Comparison of ENCODE assay signal across 31 cellular contexts in the genomic region with DNA sequence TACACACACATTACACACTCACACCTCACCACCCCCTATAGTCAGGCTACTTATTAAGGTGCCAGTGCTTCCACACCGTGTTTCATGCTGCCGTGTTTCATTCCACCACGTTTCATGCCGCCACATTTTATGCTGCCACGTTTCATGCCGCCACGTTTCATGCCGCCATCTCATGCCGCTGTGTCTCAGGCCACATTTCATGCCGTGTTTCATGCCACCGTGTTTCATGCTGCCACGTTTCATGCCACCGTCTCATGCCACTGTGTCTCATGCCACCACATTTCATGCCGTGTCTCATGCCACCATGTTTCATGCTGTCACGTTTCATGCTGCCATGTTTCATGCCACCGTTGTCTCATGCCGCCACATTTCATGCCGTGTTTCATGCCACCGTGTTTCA.
"Had no signal": no experiment of that assay in that cellular context is flagged by ENCODE, and none has a peak within 500 bp of the region (broad histone marks: within the 10 kb centered on the region; RNA-seq: fewer than 3 reads in every experiment).

No MANE protein-coding gene starts in this region.

- H3K36me3 ChIP-seq: gastrocnemius medialis had no signal

- DNase-seq: activated CD4-positive, alpha-beta T cell treated with anti-CD3 and anti-CD28 coated beads for 1 hour; activated CD4-positive, alpha-beta T cell treated with anti-CD3 and anti-CD28 coated beads for 48 hours; activated CD4-positive, alpha-beta T cell treated with anti-CD3 and anti-CD28 coated beads, Interleukin-2, amount 50 U/mL, for 1 hour; activated CD4-positive, alpha-beta T cell treated with anti-CD3 and anti-CD28 coated beads, Interleukin-2, amount 50 U/mL, for 48 hours; activated CD8-positive, alpha-beta memory T cell treated with anti-CD3 and anti-CD28 coated beads for 24 hours; activated CD8-positive, alpha-beta T cell treated with anti-CD3 and anti-CD28 coated beads for 36 hours; activated effector memory CD4-positive, alpha-beta T cell treated with Interleukin-2 at 50 U/mL for 16 hours; activated gamma-delta T cell treated with Interleukin-2 at 50 U/mL for 16 hours; activated naive CD4-positive, alpha-beta T cell treated with Interleukin-2 at 50 U/mL for 16 hours; activated naive CD8-positive, alpha-beta T cell treated with anti-CD3 and anti-CD28 coated beads, Interleukin-2, amount 10 ng/mL, durations not matched to agents 7 days and 5 days; activated T-cell treated with anti-CD3 and anti-CD28 coated beads, Interleukin-2, amount 50 U/mL, for 4 hours; brain microvascular endothelial cell; dorsolateral prefrontal cortex; effector memory CD4-positive, alpha-beta T cell; endodermal cell; erythroblast; foreskin keratinocyte; gastrocnemius medialis; heart right ventricle; T-helper 2 cell had no signal

- H3K4me1 ChIP-seq: ascending aorta, esophagus muscularis mucosa, foreskin keratinocyte, gastrocnemius medialis had no signal

- H3K27me3 ChIP-seq: ascending aorta, brain microvascular endothelial cell, dorsolateral prefrontal cortex, esophagus muscularis mucosa, foreskin keratinocyte, gastrocnemius medialis, heart right ventricle had no signal

- H3K27ac Mint-ChIP-seq: activated CD8-positive, alpha-beta T cell treated with anti-CD3 and anti-CD28 coated beads for 36 hours; activated naive CD4-positive, alpha-beta T cell treated with anti-CD3 and anti-CD28 coated beads, Interleukin-2, amount 50 U/mL, for 72 hours; activated naive CD8-positive, alpha-beta T cell treated with anti-CD3 and anti-CD28 coated beads, Interleukin-2, amount 10 ng/mL, durations not matched to agents 7 days and 5 days; activated T-helper 17 cell treated with anti-CD3 and anti-CD28 coated beads, Interleukin-2, amount 50 U/mL, for 72 hours; dendritic cell treated with granulocyte-macrophage colony-stimulating factor and Interleukin-4, amounts not matched to agents 40 ng/mL and 50 ng/mL, for 4 days; endodermal cell; WTC11 had no signal

- H3K4me3 ChIP-seq: ascending aorta, coronary artery, dorsolateral prefrontal cortex, esophagus muscularis mucosa, gastrocnemius medialis, heart right ventricle had no signal

- H3K27me3 Mint-ChIP-seq: activated CD8-positive, alpha-beta T cell treated with anti-CD3 and anti-CD28 coated beads for 36 hours; activated naive CD8-positive, alpha-beta T cell treated with anti-CD3 and anti-CD28 coated beads, Interleukin-2, amount 10 ng/mL, durations not matched to agents 7 days and 5 days; activated T-helper 17 cell treated with anti-CD3 and anti-CD28 coated beads, Interleukin-2, amount 50 U/mL, for 72 hours; central memory CD8-positive, alpha-beta T cell; dendritic cell treated with granulocyte-macrophage colony-stimulating factor and Interleukin-4, amounts not matched to agents 40 ng/mL and 50 ng/mL, for 4 days had no signal

- H3K4me1 Mint-ChIP-seq: activated naive CD8-positive, alpha-beta T cell treated with anti-CD3 and anti-CD28 coated beads, Interleukin-2, amount 10 ng/mL, durations not matched to agents 7 days and 5 days; activated T-helper 17 cell treated with anti-CD3 and anti-CD28 coated beads, Interleukin-2, amount 50 U/mL, for 72 hours; central memory CD8-positive, alpha-beta T cell had no signal

- H3K27ac ChIP-seq: ascending aorta, brain microvascular endothelial cell, coronary artery, dorsolateral prefrontal cortex, esophagus muscularis mucosa, foreskin keratinocyte, gastrocnemius medialis, heart right ventricle, VCaP had no signal

- FAIRE-seq: bronchial epithelial cell, TTC549 had no signal

- ATAC-seq: activated CD8-positive, alpha-beta T cell treated with anti-CD3 and anti-CD28 coated beads for 36 hours; activated naive CD4-positive, alpha-beta T cell treated with anti-CD3 and anti-CD28 coated beads, Interleukin-2, amount 50 U/mL, for 72 hours; activated T-cell treated with anti-CD3 and anti-CD28 coated beads, Interleukin-2, amount 50 U/mL, for 4 hours; activated T-helper 17 cell treated with anti-CD3 and anti-CD28 coated beads, Interleukin-2, amount 50 U/mL, for 72 hours; foreskin keratinocyte; gastrocnemius medialis; WTC11 had no signal

- H3K9me3 ChIP-seq: ascending aorta, esophagus muscularis mucosa, gastrocnemius medialis, heart right ventricle had no signal

- H3K9me3 Mint-ChIP-seq: activated CD8-positive, alpha-beta T cell treated with anti-CD3 and anti-CD28 coated beads for 36 hours; activated naive CD8-positive, alpha-beta T cell treated with anti-CD3 and anti-CD28 coated beads, Interleukin-2, amount 10 ng/mL, durations not matched to agents 7 days and 5 days; activated T-cell treated with anti-CD3 and anti-CD28 coated beads, Interleukin-2, amount 50 U/mL, for 4 hours; activated T-helper 17 cell treated with anti-CD3 and anti-CD28 coated beads, Interleukin-2, amount 50 U/mL, for 72 hours; central memory CD8-positive, alpha-beta T cell; endodermal cell; WTC11 had no signal

- H3K4me3 Mint-ChIP-seq: activated CD8-positive, alpha-beta T cell treated with anti-CD3 and anti-CD28 coated beads for 36 hours; activated naive CD8-positive, alpha-beta T cell treated with anti-CD3 and anti-CD28 coated beads, Interleukin-2, amount 10 ng/mL, durations not matched to agents 7 days and 5 days; activated T-cell treated with anti-CD3 and anti-CD28 coated beads, Interleukin-2, amount 50 U/mL, for 4 hours; activated T-helper 17 cell treated with anti-CD3 and anti-CD28 coated beads, Interleukin-2, amount 50 U/mL, for 72 hours; central memory CD8-positive, alpha-beta T cell; dendritic cell treated with granulocyte-macrophage colony-stimulating factor and Interleukin-4, amounts not matched to agents 40 ng/mL and 50 ng/mL, for 4 days; endodermal cell; WTC11 had no signal

- H3K36me3 Mint-ChIP-seq: activated naive CD4-positive, alpha-beta T cell treated with anti-CD3 and anti-CD28 coated beads, Interleukin-2, amount 50 U/mL, for 72 hours; activated naive CD8-positive, alpha-beta T cell treated with anti-CD3 and anti-CD28 coated beads, Interleukin-2, amount 10 ng/mL, durations not matched to agents 7 days and 5 days had no signal
